13 cellular contexts compared by ENCODE assay signal in genomic region chr4:108094131-108094530, GRCh38.
DNase-seq lines count a peak whose midpoint lies in the region; ATAC-seq and TF ChIP-seq lines count a peak whose summit lies in the region.
"Had no signal": no experiment of that assay in that cellular context is flagged by ENCODE, and none has a peak within 500 bp of the region (broad histone marks: within the 10 kb centered on the region; RNA-seq: fewer than 3 reads in every experiment).

No MANE protein-coding gene starts in this region.

- H3K9me3 ChIP-seq in CD8-positive, alpha-beta T cell (ENCODE audit: low read length) = no peaks in the 10 kb centered on the region
- no peaks in the 10 kb centered on the region for H3K9me3 ChIP-seq in naive thymus-derived CD4-positive, alpha-beta T cell (ENCODE audit: control insufficient read depth in 2 of 3, low read length in 3 of 3)

- H3K36me3 Mint-ChIP-seq in activated CD4-positive, alpha-beta memory T cell treated with anti-CD3 and anti-CD28 coated beads for 36 hours = peaks cover 5% of the 10 kb centered on the region
- H3K36me3 Mint-ChIP-seq in activated CD4-positive, alpha-beta memory T cell treated with anti-CD3 and anti-CD28 coated beads, Interleukin-2, amount 10 ng/mL, durations not matched to agents 7 days and 5 days (ENCODE audit: low read depth) = peaks cover 10% of the 10 kb centered on the region
- peaks cover 78% of the 10 kb centered on the region for H3K36me3 Mint-ChIP-seq in CD8-positive, alpha-beta T cell
- H3K36me3 Mint-ChIP-seq in activated CD8-positive, alpha-beta T cell treated with anti-CD3 and anti-CD28 coated beads for 36 hours (ENCODE audit: low read depth) = peaks cover 40% of the 10 kb centered on the region
- H3K36me3 Mint-ChIP-seq in naive thymus-derived CD4-positive, alpha-beta T cell = peaks cover 7 to 53% (median 39%) of the 10 kb centered on the region in 5 donors

- no peaks in the 10 kb centered on the region for H3K27me3 Mint-ChIP-seq in activated CD4-positive, alpha-beta memory T cell treated with anti-CD3 and anti-CD28 coated beads for 36 hours
- no peaks in the 10 kb centered on the region for H3K27me3 Mint-ChIP-seq in activated CD4-positive, alpha-beta memory T cell treated with anti-CD3 and anti-CD28 coated beads, Interleukin-2, amount 10 ng/mL, durations not matched to agents 7 days and 5 days
- H3K27me3 Mint-ChIP-seq in CD8-positive, alpha-beta T cell (ENCODE audit: low read depth) = no peaks in the 10 kb centered on the region
- no peaks in the 10 kb centered on the region for H3K27me3 Mint-ChIP-seq in activated CD8-positive, alpha-beta T cell treated with anti-CD3 and anti-CD28 coated beads for 36 hours
- H3K27me3 Mint-ChIP-seq in naive thymus-derived CD4-positive, alpha-beta T cell = no peaks in the 10 kb centered on the region

- intact Hi-C loops in activated CD4-positive, alpha-beta memory T cell treated with anti-CD3 and anti-CD28 coated beads for 36 hours (cut with micrococcal nuclease) = no loop called here
- intact Hi-C loops in CD8-positive, alpha-beta T cell (cut with DNase I, micrococcal nuclease) = loop anchor here in 1 of 2 experiments (2.0 kb wide), 1 partner anchor 19 kb away; no protein-coding TSS in a partner anchor
- intact Hi-C loops in activated CD8-positive, alpha-beta T cell treated with anti-CD3 and anti-CD28 coated beads for 36 hours (cut with micrococcal nuclease) = no loop called here
- intact Hi-C loops in naive thymus-derived CD4-positive, alpha-beta T cell (cut with micrococcal nuclease) = loop anchor here in 1 of 2 donors (2.0 kb wide), 1 partner anchor 19 kb away; no protein-coding TSS in a partner anchor

- no peaks in the 10 kb centered on the region for H3K27me3 ChIP-seq in CD8-positive, alpha-beta T cell (ENCODE audit: insufficient read depth, low read length)
- no peaks in the 10 kb centered on the region for H3K27me3 ChIP-seq in naive thymus-derived CD4-positive, alpha-beta T cell (ENCODE audit: control insufficient read depth in 2 of 2, insufficient read depth in 2 of 2, low read length in 2 of 2)

- TF ChIP-seq CTCF in CD8-positive, alpha-beta T cell (IDR thresholded peaks at IDR 0.05) = no peak
- TF ChIP-seq CTCF in activated CD8-positive, alpha-beta T cell treated with anti-CD3 and anti-CD28 coated beads for 36 hours (IDR thresholded peaks at IDR 0.05) = no peak

- no peak for ATAC-seq in CD8-positive, alpha-beta T cell
- no peak for ATAC-seq in activated CD8-positive, alpha-beta T cell treated with anti-CD3 and anti-CD28 coated beads for 36 hours
- no peak for ATAC-seq in naive thymus-derived CD4-positive, alpha-beta T cell
- ATAC-seq: GM23338 had no signal

- H3K4me3 Mint-ChIP-seq in activated CD4-positive, alpha-beta memory T cell treated with anti-CD3 and anti-CD28 coated beads for 36 hours = no peak overlapping the region
- no peak overlapping the region for H3K4me3 Mint-ChIP-seq in activated CD4-positive, alpha-beta memory T cell treated with anti-CD3 and anti-CD28 coated beads, Interleukin-2, amount 10 ng/mL, durations not matched to agents 7 days and 5 days
- H3K4me3 Mint-ChIP-seq in CD8-positive, alpha-beta T cell = peak overlapping the region; percentile 39
- H3K4me3 Mint-ChIP-seq in activated CD8-positive, alpha-beta T cell treated with anti-CD3 and anti-CD28 coated beads for 36 hours = no peak overlapping the region
- peak overlapping the region in 6 of 10 donors; percentile 29 to 85 (median 64) for H3K4me3 Mint-ChIP-seq in naive thymus-derived CD4-positive, alpha-beta T cell
- H3K4me3 Mint-ChIP-seq: GM23338 had no signal

- peaks cover 86% of the 10 kb centered on the region for H3K4me1 ChIP-seq in CD8-positive, alpha-beta T cell (ENCODE audit: insufficient read depth, low read length)
- H3K4me1 ChIP-seq in naive thymus-derived CD4-positive, alpha-beta T cell (ENCODE audit: control insufficient read depth in 2 of 2, insufficient read depth in 2 of 2, low read length in 2 of 2) = peaks cover 7 to 90% of the 10 kb centered on the region in 2 donors

- H3K27ac ChIP-seq in CD8-positive, alpha-beta T cell (ENCODE audit: low read depth, low read length) = no peak overlapping the region
- peak overlapping the region; percentile 57 for H3K27ac ChIP-seq in naive thymus-derived CD4-positive, alpha-beta T cell (ENCODE audit: low read depth, low read length)

- no peak for DNase-seq in activated CD4-positive, alpha-beta memory T cell treated with anti-CD3 and anti-CD28 coated beads for 36 hours
- DNase-seq in activated CD4-positive, alpha-beta memory T cell treated with anti-CD3 and anti-CD28 coated beads, Interleukin-2, amount 10 ng/mL, durations not matched to agents 7 days and 5 days = no peak
- DNase-seq in CD8-positive, alpha-beta T cell = no peak
- no peak for DNase-seq in activated CD8-positive, alpha-beta T cell treated with anti-CD3 and anti-CD28 coated beads for 36 hours
- no peak for DNase-seq in naive thymus-derived CD4-positive, alpha-beta T cell
- DNase-seq in ureter (ENCODE audit: low spot score) (no peak), GDM1 (lab: John Stamatoyannopoulos, UW) (no peak), T-helper 1 cell (no peak)
- DNase-seq: NCI-H1436, NCI-H2081 treated with DMSO at 0.1 percent for 48 hours, NCI-H226, NCI-H526 had no signal

- no peaks in the 10 kb centered on the region for H3K9me3 Mint-ChIP-seq in activated CD4-positive, alpha-beta memory T cell treated with anti-CD3 and anti-CD28 coated beads for 36 hours
- no peaks in the 10 kb centered on the region for H3K9me3 Mint-ChIP-seq in activated CD4-positive, alpha-beta memory T cell treated with anti-CD3 and anti-CD28 coated beads, Interleukin-2, amount 10 ng/mL, durations not matched to agents 7 days and 5 days
- H3K9me3 Mint-ChIP-seq in CD8-positive, alpha-beta T cell = no peaks in the 10 kb centered on the region
- H3K9me3 Mint-ChIP-seq in activated CD8-positive, alpha-beta T cell treated with anti-CD3 and anti-CD28 coated beads for 36 hours = no peaks in the 10 kb centered on the region
- no peaks in the 10 kb centered on the region for H3K9me3 Mint-ChIP-seq in naive thymus-derived CD4-positive, alpha-beta T cell
- H3K9me3 Mint-ChIP-seq: GM23338 had no signal

- peaks cover 27% of the 10 kb centered on the region for H3K36me3 ChIP-seq in CD8-positive, alpha-beta T cell (ENCODE audit: insufficient read depth, low read length)
- H3K36me3 ChIP-seq in naive thymus-derived CD4-positive, alpha-beta T cell (ENCODE audit: control insufficient read depth in 2 of 3, insufficient read depth in 3 of 3, low read length in 3 of 3) = peaks cover 0 to 34% (median 26%) of the 10 kb centered on the region in 3 experiments

- no peak overlapping the region for H3K4me3 ChIP-seq in CD8-positive, alpha-beta T cell (ENCODE audit: low read depth, low read length)
- H3K4me3 ChIP-seq in naive thymus-derived CD4-positive, alpha-beta T cell (ENCODE audit: low read length) = no peak overlapping the region
- H3K4me3 ChIP-seq: GM23338 had no signal

- CTCF ChIA-PET in activated CD4-positive, alpha-beta memory T cell treated with anti-CD3 and anti-CD28 coated beads for 36 hours (lab: Charles Lee) = interaction anchor here (1.2 to 1.5 kb wide), 2 partner anchors 13 to 64 kb away, joined by 3 to 4 read pairs; no protein-coding TSS in a partner anchor
- CTCF ChIA-PET in activated CD4-positive, alpha-beta memory T cell treated with anti-CD3 and anti-CD28 coated beads, Interleukin-2, amount 10 ng/mL, durations not matched to agents 7 days and 5 days (lab: Charles Lee) = interaction anchor here (1.2 kb wide), 1 partner anchor 14 kb away, joined by 4 read pairs; no protein-coding TSS in a partner anchor
- CTCF ChIA-PET in CD8-positive, alpha-beta T cell (lab: Charles Lee) = interaction anchor here (0.6 to 4.1 kb wide), 6 partner anchors 14 to 513 kb away, joined by 3 to 16 read pairs (median 3); no protein-coding TSS in a partner anchor
- CTCF ChIA-PET in activated CD8-positive, alpha-beta T cell treated with anti-CD3 and anti-CD28 coated beads for 36 hours (lab: Charles Lee) = interaction anchor here (0.7 to 2.4 kb wide), 16 partner anchors 8 to 45 kb away, joined by 3 to 16 read pairs (median 4); no protein-coding TSS in a partner anchor
- CTCF ChIA-PET in naive thymus-derived CD4-positive, alpha-beta T cell (lab: Charles Lee) = interaction anchor here (1.0 to 1.3 kb wide), 3 partner anchors 14 to 64 kb away, joined by 3 to 5 read pairs (median 4); no protein-coding TSS in a partner anchor

- peak overlapping the region; percentile 60 for H3K27ac Mint-ChIP-seq in activated CD4-positive, alpha-beta memory T cell treated with anti-CD3 and anti-CD28 coated beads for 36 hours
- H3K27ac Mint-ChIP-seq in activated CD4-positive, alpha-beta memory T cell treated with anti-CD3 and anti-CD28 coated beads, Interleukin-2, amount 10 ng/mL, durations not matched to agents 7 days and 5 days = no peak overlapping the region
- peak overlapping the region; percentile 96 for H3K27ac Mint-ChIP-seq in CD8-positive, alpha-beta T cell
- H3K27ac Mint-ChIP-seq in activated CD8-positive, alpha-beta T cell treated with anti-CD3 and anti-CD28 coated beads for 36 hours = peak overlapping the region; percentile 70
- peak overlapping the region in 8 of 9 donors; percentile 52 to 92 (median 90) for H3K27ac Mint-ChIP-seq in naive thymus-derived CD4-positive, alpha-beta T cell
- H3K27ac Mint-ChIP-seq: GM23338 had no signal

- peaks cover 80% of the 10 kb centered on the region for H3K4me1 Mint-ChIP-seq in activated CD4-positive, alpha-beta memory T cell treated with anti-CD3 and anti-CD28 coated beads for 36 hours (ENCODE audit: low read depth)
- peaks cover 37% of the 10 kb centered on the region for H3K4me1 Mint-ChIP-seq in activated CD4-positive, alpha-beta memory T cell treated with anti-CD3 and anti-CD28 coated beads, Interleukin-2, amount 10 ng/mL, durations not matched to agents 7 days and 5 days
- H3K4me1 Mint-ChIP-seq in CD8-positive, alpha-beta T cell (ENCODE audit: low read depth) = peaks cover 85% of the 10 kb centered on the region
- H3K4me1 Mint-ChIP-seq in activated CD8-positive, alpha-beta T cell treated with anti-CD3 and anti-CD28 coated beads for 36 hours (ENCODE audit: low read depth) = peaks cover 85% of the 10 kb centered on the region
- H3K4me1 Mint-ChIP-seq in naive thymus-derived CD4-positive, alpha-beta T cell = peaks cover 56 to 97% (median 90%) of the 10 kb centered on the region in 7 donors

- POLR2A ChIA-PET in activated CD4-positive, alpha-beta memory T cell treated with anti-CD3 and anti-CD28 coated beads for 36 hours (lab: Charles Lee) = interaction anchor here (1.1 to 1.4 kb wide), 3 partner anchors 13 to 45 kb away, joined by 3 to 5 read pairs (median 3); no protein-coding TSS in a partner anchor
- POLR2A ChIA-PET in activated CD4-positive, alpha-beta memory T cell treated with anti-CD3 and anti-CD28 coated beads, Interleukin-2, amount 10 ng/mL, durations not matched to agents 7 days and 5 days (lab: Charles Lee) = interaction anchor here (3.0 kb wide), 1 partner anchor 14 kb away, joined by 10 read pairs; no protein-coding TSS in a partner anchor
- POLR2A ChIA-PET in CD8-positive, alpha-beta T cell (lab: Charles Lee) = interaction anchor here (0.6 to 3.3 kb wide), 6 partner anchors 9 to 510 kb away, joined by 3 to 13 read pairs (median 6); no protein-coding TSS in a partner anchor
- POLR2A ChIA-PET in activated CD8-positive, alpha-beta T cell treated with anti-CD3 and anti-CD28 coated beads for 36 hours (lab: Charles Lee) = interaction anchor here (0.7 to 7.4 kb wide), 8 partner anchors 8 to 79 kb away, joined by 3 to 46 read pairs (median 4); no protein-coding TSS in a partner anchor
- POLR2A ChIA-PET in naive thymus-derived CD4-positive, alpha-beta T cell (lab: Charles Lee) = interaction anchor here (0.6 to 14.7 kb wide), 8 partner anchors 8 to 69 kb away, joined by 3 to 201 read pairs (median 6); no protein-coding TSS in a partner anchor

Comparison
In these comparisons a context has a peak if more than half of its experiments do, and no peak if none do; other contexts are left out.
1. H3K4me3 Mint-ChIP-seq: peak in CD8-positive, alpha-beta T cell (single experiment) and naive thymus-derived CD4-positive, alpha-beta T cell (6 of 10); none in activated CD4-positive, alpha-beta memory T cell treated with anti-CD3 and anti-CD28 coated beads for 36 hours (single experiment), activated CD4-positive, alpha-beta memory T cell treated with anti-CD3 and anti-CD28 coated beads, Interleukin-2, amount 10 ng/mL, durations not matched to agents 7 days and 5 days (single experiment) and activated CD8-positive, alpha-beta T cell treated with anti-CD3 and anti-CD28 coated beads for 36 hours (single experiment).